In the genomic region with DNA sequence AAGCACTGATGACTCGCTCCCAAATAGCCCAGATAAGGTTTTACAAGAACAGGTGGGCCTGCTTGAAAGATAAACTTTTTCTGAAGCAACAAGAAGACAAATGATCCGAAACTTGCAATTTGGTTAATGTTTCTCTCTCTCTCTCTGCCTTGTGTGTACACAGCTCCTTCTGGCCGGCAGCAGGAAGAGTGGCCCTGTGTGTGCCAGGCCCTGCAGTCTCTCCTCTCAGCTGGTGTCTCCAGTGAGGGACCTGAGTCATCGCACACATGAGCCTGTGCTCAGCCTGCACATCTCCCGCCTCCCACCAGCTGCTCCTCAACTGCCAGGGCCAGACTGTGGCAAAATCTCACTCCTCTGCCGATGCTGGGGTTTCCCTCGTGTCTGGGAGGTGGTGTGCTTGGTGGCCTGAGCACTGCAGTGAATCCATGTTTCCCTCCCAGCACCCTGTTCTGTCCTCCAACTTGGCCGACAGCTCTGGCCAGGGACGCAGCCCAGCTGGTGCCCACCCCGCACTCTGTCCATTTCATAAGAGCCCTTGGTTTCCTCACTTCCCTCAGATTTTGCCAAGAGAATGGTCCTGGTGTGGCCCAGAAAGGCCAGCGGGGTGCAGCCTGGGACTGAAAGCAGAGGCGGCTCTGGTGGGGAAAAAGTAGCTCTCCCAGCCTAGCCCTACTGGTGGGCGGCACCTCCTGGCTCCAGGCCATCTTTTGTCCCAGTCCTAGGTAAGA, we compare ENCODE assay signal across 8 cellular contexts. TPM values are rescaled to one million over a fixed set of nuclear protein-coding genes. Genes with fewer than 3 reads are reported as not detected.
A peak's percentile ranks its signal among the peaks of the same experiment; 100 is the strongest.
DNase-seq lines count a peak whose midpoint lies in the region; ATAC-seq lines count a peak whose summit lies in the region.

No MANE protein-coding gene starts in this region.

- peak; percentile 58 for ATAC-seq in HG03432 (IDR thresholded peaks at IDR 0.05; ENCODE audit: unreplicated experiment)
- ATAC-seq in left colon, result peak; percentile 95
- no peak for ATAC-seq in HG03108 (IDR thresholded peaks at IDR 0.05; ENCODE audit: unreplicated experiment)
- ATAC-seq in GM18498 (IDR thresholded peaks at IDR 0.05; ENCODE audit: unreplicated experiment), result no peak
- ATAC-seq in HG03469 (IDR thresholded peaks at IDR 0.05; ENCODE audit: unreplicated experiment), result no peak

- intact Hi-C loops in left colon (cut with DNase I, micrococcal nuclease), result no loop called here

- peak; percentile 78 for DNase-seq in DMS79 treated with DMSO at 0.1 percent for 48 hours (lab: John Stamatoyannopoulos, UW)
- peak; percentile 35 for DNase-seq in SW480 (ENCODE audit: low spot score)
- peak; percentile 34 to 68 for DNase-seq in left colon
- DNase-seq in SIG-M5 (lab: John Stamatoyannopoulos, UW), result no peak

RNA-seq across cellular contexts. Expression of a gene that starts 49.4 kb away (rescaled TPM):
- 10 to 100 TPM; 15.3 to 16.9 TPM for total RNA-seq in left colon

RNA-seq across cellular contexts. Expression of a gene that starts 49.5 kb away (rescaled TPM):
- total RNA-seq in left colon, result 1 to 10 TPM; 1.3 to 1.6 TPM

Comparison
In these comparisons a context has a peak if more than half of its experiments do, and no peak if none do; other contexts are left out.
1. ATAC-seq: peak in HG03432 (single experiment) and left colon (single experiment); none in HG03108 (single experiment), GM18498 (single experiment) and HG03469 (single experiment).